In genomic region chr17:50106393-50107131, GRCh38 we compare ENCODE assay signal across 25 cellular contexts. TPM values are rescaled to one million over a fixed set of nuclear protein-coding genes. Genes with fewer than 3 reads are reported as not detected.
"Had no signal": no experiment of that assay in that cellular context is flagged by ENCODE, and none has a peak within 500 bp of the region (broad histone marks: within the 10 kb centered on the region; RNA-seq: fewer than 3 reads in every experiment).

No MANE protein-coding gene starts in this region.

- H3K9me3 ChIP-seq: gastroesophageal sphincter, left lung, right lobe of liver, testis, transverse colon had no signal

- H3K4me1 Mint-ChIP-seq: activated CD4-positive, alpha-beta T cell treated with anti-CD3 and anti-CD28 coated beads for 36 hours; activated CD8-positive, alpha-beta memory T cell treated with anti-CD3 and anti-CD28 coated beads, Interleukin-2, amount 10 ng/mL, durations not matched to agents 7 days and 5 days had no signal

- H3K27ac Mint-ChIP-seq: activated CD4-positive, alpha-beta T cell treated with anti-CD3 and anti-CD28 coated beads for 36 hours; activated CD8-positive, alpha-beta memory T cell treated with anti-CD3 and anti-CD28 coated beads, Interleukin-2, amount 10 ng/mL, durations not matched to agents 7 days and 5 days; activated CD8-positive, alpha-beta T cell treated with anti-CD3 and anti-CD28 coated beads, Interleukin-2, amount 10 ng/mL, durations not matched to agents 7 days and 5 days had no signal

- H3K4me3 Mint-ChIP-seq: activated CD4-positive, alpha-beta T cell treated with anti-CD3 and anti-CD28 coated beads for 36 hours; activated CD8-positive, alpha-beta memory T cell treated with anti-CD3 and anti-CD28 coated beads, Interleukin-2, amount 10 ng/mL, durations not matched to agents 7 days and 5 days; activated CD8-positive, alpha-beta T cell treated with anti-CD3 and anti-CD28 coated beads, Interleukin-2, amount 10 ng/mL, durations not matched to agents 7 days and 5 days; immature natural killer cell had no signal

- H3K27me3 ChIP-seq: dorsolateral prefrontal cortex, gastroesophageal sphincter, left lung, right lobe of liver, testis, transverse colon had no signal

- H3K9me3 Mint-ChIP-seq: activated naive CD4-positive, alpha-beta T cell treated with anti-CD3 and anti-CD28 coated beads, Interleukin-2, amount 50 U/mL, for 72 hours; immature natural killer cell had no signal

- H3K27ac ChIP-seq: gastroesophageal sphincter, left lung, right lobe of liver, testis, transverse colon had no signal

- H3K36me3 Mint-ChIP-seq: activated CD8-positive, alpha-beta memory T cell treated with anti-CD3 and anti-CD28 coated beads, Interleukin-2, amount 10 ng/mL, durations not matched to agents 7 days and 5 days; activated naive CD4-positive, alpha-beta T cell treated with anti-CD3 and anti-CD28 coated beads, Interleukin-2, amount 50 U/mL, for 72 hours had no signal

- H3K4me3 ChIP-seq: coronary artery, dorsolateral prefrontal cortex, gastroesophageal sphincter, left lung, right lobe of liver, testis, transverse colon had no signal

- ATAC-seq: activated CD4-positive, alpha-beta T cell treated with anti-CD3 and anti-CD28 coated beads for 36 hours; activated CD8-positive, alpha-beta memory T cell treated with anti-CD3 and anti-CD28 coated beads, Interleukin-2, amount 10 ng/mL, durations not matched to agents 7 days and 5 days; activated CD8-positive, alpha-beta T cell treated with anti-CD3 and anti-CD28 coated beads, Interleukin-2, amount 10 ng/mL, durations not matched to agents 7 days and 5 days; activated naive CD4-positive, alpha-beta T cell treated with anti-CD3 and anti-CD28 coated beads, Interleukin-2, amount 50 U/mL, for 72 hours; gastroesophageal sphincter; left lung; right lobe of liver; stimulated activated naive CD8-positive, alpha-beta T cell treated with anti-CD3 and anti-CD28 coated beads, Interleukin-15, Interleukin-2, amounts not matched to agents 100 U/mL and 50 U/mL, for 24 hours had no signal

- DNase-seq: activated CD4-positive, alpha-beta T cell treated with anti-CD3 and anti-CD28 coated beads for 36 hours; activated CD4-positive, CD25-positive, alpha-beta regulatory T cell; activated CD8-positive, alpha-beta memory T cell treated with anti-CD3 and anti-CD28 coated beads, Interleukin-2, amount 10 ng/mL, durations not matched to agents 7 days and 5 days; activated CD8-positive, alpha-beta T cell treated with anti-CD3 and anti-CD28 coated beads, Interleukin-2, amount 10 ng/mL, durations not matched to agents 7 days and 5 days; activated naive CD4-positive, alpha-beta T cell; activated T-cell treated with anti-CD3 and anti-CD28 coated beads, Interleukin-2, amount 50 U/mL, for 48 hours; dorsolateral prefrontal cortex; effector memory CD4-positive, alpha-beta T cell; erythroblast; hypothalamus; immature natural killer cell; left lung; right lobe of liver; stimulated activated CD4-positive, alpha-beta T cell treated with anti-CD3 and anti-CD28 coated beads, Interleukin-12 subunit alpha, Interleukin-12 subunit beta, amount 100 ng/mL, for 4 hours; stimulated activated CD4-positive, alpha-beta T cell treated with anti-CD3 and anti-CD28 coated beads, Interleukin-4, amount 100 ng/mL, for 1 hour; stimulated activated naive CD8-positive, alpha-beta T cell treated with anti-CD3 and anti-CD28 coated beads, Interleukin-15, Interleukin-2, amounts not matched to agents 100 U/mL and 50 U/mL, for 24 hours; T-helper 1 cell; testis; transverse colon had no signal

- H3K27me3 Mint-ChIP-seq: activated CD4-positive, alpha-beta T cell treated with anti-CD3 and anti-CD28 coated beads for 36 hours; activated CD8-positive, alpha-beta memory T cell treated with anti-CD3 and anti-CD28 coated beads, Interleukin-2, amount 10 ng/mL, durations not matched to agents 7 days and 5 days had no signal

RNA-seq across cellular contexts. Expression of gene SGCA, which starts 59.2 kb away (rescaled TPM):
- total RNA-seq: activated CD8-positive, alpha-beta T cell treated with anti-CD3 and anti-CD28 coated beads, Interleukin-2, amount 10 ng/mL, durations not matched to agents 7 days and 5 days; cerebellum; kidney epithelial cell; lung microvascular endothelial cell had no signal
- polyA plus RNA-seq: immature natural killer cell had no signal
